1 cellular context compared by ENCODE assay signal in the genomic region with DNA sequence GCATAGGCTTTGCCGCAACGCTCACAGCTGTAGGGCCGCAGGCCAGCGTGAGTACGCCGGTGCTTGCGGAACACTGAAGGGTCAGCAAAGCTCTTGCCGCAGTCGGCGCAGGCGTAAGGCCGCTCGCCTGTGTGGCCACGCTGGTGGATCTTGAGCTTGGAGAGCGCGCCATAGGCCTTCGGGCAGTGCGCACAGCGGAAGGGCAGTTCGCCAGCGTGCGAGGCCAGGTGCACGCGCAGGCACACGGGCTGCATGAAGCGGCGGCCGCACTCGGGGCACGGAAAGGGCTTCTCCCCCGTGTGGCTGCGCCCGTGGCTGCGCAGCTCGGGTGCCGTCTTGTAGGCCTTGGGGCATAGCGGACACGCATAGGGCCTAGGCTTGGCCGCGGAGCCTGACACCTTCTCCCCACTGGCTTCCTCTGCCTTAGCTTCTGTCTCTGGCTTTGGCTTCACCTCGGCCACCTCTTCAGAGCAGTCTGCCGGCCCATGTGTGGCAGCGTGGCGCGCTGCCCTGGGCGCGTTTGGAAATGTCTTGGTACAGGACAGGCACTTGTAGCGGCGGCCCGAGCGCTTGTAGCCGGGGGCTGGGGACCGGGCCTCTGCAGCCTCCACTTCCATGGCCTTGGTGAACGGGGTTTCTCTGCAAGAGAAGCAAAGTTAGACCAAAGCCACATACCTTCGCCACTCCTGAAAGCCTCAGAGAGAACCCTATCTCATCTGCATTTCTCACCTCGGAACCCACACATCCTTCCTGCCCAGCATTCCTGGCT.
TF ChIP-seq lines count a peak whose summit lies in the region.

No MANE protein-coding gene starts in this region.

TF ChIP-seq in H1, 55 proteins besides CTCF, POLR2A, EP300 and RAD21:
- TF ChIP-seq JUND (IDR thresholded peaks at IDR 0.05; ENCODE audit: low read length), result no peak
- TF ChIP-seq, protein P1, sequence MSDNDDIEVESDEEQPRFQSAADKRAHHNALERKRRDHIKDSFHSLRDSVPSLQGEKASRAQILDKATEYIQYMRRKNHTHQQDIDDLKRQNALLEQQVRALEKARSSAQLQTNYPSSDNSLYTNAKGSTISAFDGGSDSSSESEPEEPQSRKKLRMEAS (IDR thresholded peaks at IDR 0.05), result no peak
- no peak for TF ChIP-seq ATF2 (IDR thresholded peaks at IDR 0.05; ENCODE audit: low read length)
- TF ChIP-seq TCF12 (IDR thresholded peaks at IDR 0.05; ENCODE audit: low read depth, low read length), result no peak
- TF ChIP-seq GTF2F1 (IDR thresholded peaks at IDR 0.05; ENCODE audit: borderline replicate concordance, low read depth, low read length), result no peak
- no peak for TF ChIP-seq SAP30 (IDR thresholded peaks at IDR 0.05; ENCODE audit: insufficient read depth, insufficient replicate concordance, low read length)
- no peak for TF ChIP-seq KDM1A (IDR thresholded peaks at IDR 0.05; ENCODE audit: borderline replicate concordance, low read length)
- no peak for TF ChIP-seq POU5F1 (IDR thresholded peaks at IDR 0.05; ENCODE audit: low read depth, low read length)
- no peak for TF ChIP-seq ATF3 (IDR thresholded peaks at IDR 0.05; ENCODE audit: insufficient read depth, low read depth, low read length)
- TF ChIP-seq USF2 (IDR thresholded peaks at IDR 0.05; ENCODE audit: low read length), result no peak
- TF ChIP-seq SP2 (IDR thresholded peaks at IDR 0.05; ENCODE audit: low read length), result no peak
- no peak for TF ChIP-seq CHD1 (IDR thresholded peaks at IDR 0.05; ENCODE audit: low read depth, low read length)
- TF ChIP-seq SP1 (IDR thresholded peaks at IDR 0.05; ENCODE audit: low read depth, low read length), result no peak
- no peak for TF ChIP-seq ZNF274 (IDR thresholded peaks at IDR 0.05; ENCODE audit: borderline replicate concordance, extremely low read depth, low read length)
- no peak for TF ChIP-seq KDM5A (IDR thresholded peaks at IDR 0.05; ENCODE audit: low read length)
- no peak for TF ChIP-seq CTBP2 (IDR thresholded peaks at IDR 0.05; ENCODE audit: borderline replicate concordance, insufficient read depth, insufficient read length, low read length)
- no peak for TF ChIP-seq TEAD4 (IDR thresholded peaks at IDR 0.05; ENCODE audit: low read depth, low read length)
- no peak for TF ChIP-seq RNF2 (IDR thresholded peaks at IDR 0.05; ENCODE audit: borderline replicate concordance, low read depth, low read length, missing control alignments, poor library complexity, severe bottlenecking)
- no peak for TF ChIP-seq HDAC6 (IDR thresholded peaks at IDR 0.05; ENCODE audit: low read depth, low read length)
